24 cellular contexts compared by ENCODE assay signal in genomic region chr3:49162751-49163419, GRCh38. TPM values are rescaled to one million over a fixed set of nuclear protein-coding genes. Genes with fewer than 3 reads are reported as not detected.
"Had no signal": no experiment of that assay in that cellular context is flagged by ENCODE, and none has a peak within 500 bp of the region (broad histone marks: within the 10 kb centered on the region; RNA-seq: fewer than 3 reads in every experiment).

No MANE protein-coding gene starts in this region.

- ATAC-seq: activated CD8-positive, alpha-beta memory T cell treated with anti-CD3 and anti-CD28 coated beads, Interleukin-2, amount 10 ng/mL, durations not matched to agents 7 days and 5 days had no signal

- H3K9me3 Mint-ChIP-seq: activated naive CD8-positive, alpha-beta T cell treated with anti-CD3 and anti-CD28 coated beads, Interleukin-2, amount 10 ng/mL, durations not matched to agents 7 days and 5 days; activated T-helper 1 cell treated with anti-CD3 and anti-CD28 coated beads, Interleukin-12 subunit alpha, Interleukin-12 subunit beta, Interleukin-2, Interleukin-4 antibody, amounts not matched to agents 30 ng/mL and 10 ng/mL and 1 ng/mL, durations not matched to agents 14 hours and 24 hours and 36 hours had no signal

- H3K9me3 ChIP-seq: Peyer's patch, SJCRH30, SK-N-SH had no signal

- DNase-seq: activated CD4-positive, CD25-positive, alpha-beta regulatory T cell; activated CD8-positive, alpha-beta memory T cell treated with anti-CD3 and anti-CD28 coated beads, Interleukin-2, amount 10 ng/mL, durations not matched to agents 7 days and 5 days; activated effector memory CD4-positive, alpha-beta T cell treated with Interleukin-2 at 50 U/mL for 16 hours; activated naive CD4-positive, alpha-beta T cell; activated naive CD8-positive, alpha-beta T cell treated with anti-CD3 and anti-CD28 coated beads, Interleukin-2, amount 10 ng/mL, durations not matched to agents 7 days and 5 days; activated T-cell treated with anti-CD3 and anti-CD28 coated beads, Interleukin-2, amount 50 U/mL, for 24 hours; aorta; central memory CD4-positive, alpha-beta T cell; NCI-H1048; NCI-H146; NCI-H187 treated with DMSO at 0.1 percent for 48 hours; NCI-H2081 treated with DMSO at 0.1 percent for 48 hours; NCI-H2171; NCI-H2227 treated with DMSO at 0.1 percent for 48 hours; NCI-H526; NCI-H82; Peyer's patch; Right ventricle myocardium superior; SJCRH30; SK-N-SH; T-helper 1 cell had no signal

- H3K9ac ChIP-seq: SK-N-SH had no signal

- H3K27me3 Mint-ChIP-seq: activated CD8-positive, alpha-beta memory T cell treated with anti-CD3 and anti-CD28 coated beads, Interleukin-2, amount 10 ng/mL, durations not matched to agents 7 days and 5 days; activated naive CD8-positive, alpha-beta T cell treated with anti-CD3 and anti-CD28 coated beads, Interleukin-2, amount 10 ng/mL, durations not matched to agents 7 days and 5 days; activated T-cell treated with anti-CD3 and anti-CD28 coated beads, Interleukin-2, amount 50 U/mL, for 24 hours had no signal

- H3K27ac Mint-ChIP-seq: activated naive CD8-positive, alpha-beta T cell treated with anti-CD3 and anti-CD28 coated beads, Interleukin-2, amount 10 ng/mL, durations not matched to agents 7 days and 5 days; activated T-helper 1 cell treated with anti-CD3 and anti-CD28 coated beads, Interleukin-12 subunit alpha, Interleukin-12 subunit beta, Interleukin-2, Interleukin-4 antibody, amounts not matched to agents 30 ng/mL and 10 ng/mL and 1 ng/mL, durations not matched to agents 14 hours and 24 hours and 36 hours had no signal

- H3K27me3 ChIP-seq: Peyer's patch, SJCRH30 had no signal

- H3K4me2 ChIP-seq: SK-N-SH had no signal

- H3K4me3 Mint-ChIP-seq: activated CD8-positive, alpha-beta memory T cell treated with anti-CD3 and anti-CD28 coated beads, Interleukin-2, amount 10 ng/mL, durations not matched to agents 7 days and 5 days had no signal

- H3K9me2 ChIP-seq: SK-N-SH had no signal

- H3K27ac ChIP-seq: Peyer's patch, SJCRH30, VCaP had no signal

- H3K4me3 ChIP-seq: Peyer's patch, SJCRH30 had no signal

RNA-seq across cellular contexts. Expression of gene LAMB2, which starts 30.0 kb away (rescaled TPM):
- total RNA-seq: activated CD8-positive, alpha-beta memory T cell treated with anti-CD3 and anti-CD28 coated beads, Interleukin-2, amount 10 ng/mL, durations not matched to agents 7 days and 5 days; activated T-helper 1 cell treated with anti-CD3 and anti-CD28 coated beads, Interleukin-12 subunit alpha, Interleukin-12 subunit beta, Interleukin-2, Interleukin-4 antibody, amounts not matched to agents 30 ng/mL and 10 ng/mL and 1 ng/mL, durations not matched to agents 14 hours and 24 hours and 36 hours; T-helper 2 cell treated with Interferon-gamma antibody and Interleukin-4, amounts not matched to agents 100 ng/mL and 5 ng/mL, for 36 hours had no signal
